8 cellular contexts compared by ENCODE assay signal in the genomic region with DNA sequence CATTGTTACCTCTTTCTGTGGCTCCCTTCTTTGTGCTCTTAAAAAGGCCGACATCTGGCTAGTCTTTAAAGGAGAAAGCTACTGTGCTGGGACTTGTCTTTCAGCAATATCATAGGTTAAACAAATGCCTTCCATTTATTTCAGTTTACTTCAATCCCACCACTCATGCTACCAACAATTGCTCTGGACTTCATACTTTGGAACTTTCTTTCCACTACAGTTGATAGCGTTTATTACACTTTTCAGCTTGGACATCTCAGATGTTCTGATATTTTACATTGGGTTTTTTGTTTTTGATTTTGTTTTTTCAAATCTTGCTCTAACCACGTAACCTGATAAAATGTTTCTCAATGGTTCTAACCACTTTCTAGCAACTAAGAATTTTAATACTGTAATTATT. TPM values are rescaled to one million over a fixed set of nuclear protein-coding genes. Genes with fewer than 3 reads are reported as not detected.
DNase-seq lines count a peak whose midpoint lies in the region; ATAC-seq, FAIRE-seq and TF ChIP-seq lines count a peak whose summit lies in the region.

No MANE protein-coding gene starts in this region.

- H3K9me3 ChIP-seq in OCI-LY3 (ENCODE audit: insufficient read depth, low read length) (no peaks in the 10 kb centered on the region), endothelial cell of umbilical vein (replicated peaks; ENCODE audit: control insufficient read depth, insufficient read depth, low read length) (no peaks in the 10 kb centered on the region), trophoblast cell (ENCODE audit: insufficient read depth, low read depth, low read length) (no peaks in the 10 kb centered on the region)

- peaks cover 5% of the 10 kb centered on the region; the same call in 1 of the 2 replicates for H3K27me3 ChIP-seq in OCI-LY3 (ENCODE audit: low read depth, low read length)
- H3K27me3 ChIP-seq in endothelial cell of umbilical vein (ENCODE audit: control insufficient read depth in 2 of 2, insufficient read depth in 2 of 2, low read length in 2 of 2), result no peaks in the 10 kb centered on the region
- H3K27me3 ChIP-seq in trophoblast cell (ENCODE audit: insufficient read depth, low read length), result no peaks in the 10 kb centered on the region

- TF ChIP-seq CTCF in OCI-LY3 (IDR thresholded peaks at IDR 0.05; ENCODE audit: low read depth, low read length) (no peak), endothelial cell of umbilical vein (IDR thresholded peaks at IDR 0.05; ENCODE audit: extremely low read depth in 1 of 2, insufficient read depth in 1 of 2, low read depth in 1 of 2, low read length in 2 of 2) (no peak)

- no peak for TF ChIP-seq POLR2A in endothelial cell of umbilical vein (IDR thresholded peaks at IDR 0.05; ENCODE audit: low read depth, low read length)

- no peak overlapping the region for H2BK12ac ChIP-seq in trophoblast cell (ENCODE audit: low read length)

- H3K79me2 ChIP-seq in OCI-LY3 (ENCODE audit: low read length) (no peaks in the 10 kb centered on the region; the same call in 1 of the 2 replicates), endothelial cell of umbilical vein (ENCODE audit: control insufficient read depth, insufficient read depth, low read length) (peaks cover 20% of the 10 kb centered on the region), trophoblast cell (ENCODE audit: control insufficient read depth, insufficient read depth, low read length, poor library complexity) (peaks cover 10% of the 10 kb centered on the region)

- H3K36me3 ChIP-seq in OCI-LY3 (replicated peaks; ENCODE audit: low read depth, low read length) (peaks cover 3% of the 10 kb centered on the region), endothelial cell of umbilical vein (ENCODE audit: control insufficient read depth in 2 of 2, extremely low read depth in 1 of 2, insufficient read depth in 2 of 2, low read length in 2 of 2) (no peaks in the 10 kb centered on the region), trophoblast cell (ENCODE audit: control insufficient read depth in 1 of 2, insufficient read depth in 2 of 2, low read length in 2 of 2) (no peaks in the 10 kb centered on the region)

- ATAC-seq in HG03442 (IDR thresholded peaks at IDR 0.05; ENCODE audit: unreplicated experiment), result no peak
- ATAC-seq in GM18517 (IDR thresholded peaks at IDR 0.05; ENCODE audit: unreplicated experiment), result no peak

- POLR2A ChIA-PET in endothelial cell of umbilical vein (lab: Charles Lee), result no interaction called here

- peaks cover 14% of the 10 kb centered on the region for H3K79me1 ChIP-seq in trophoblast cell (ENCODE audit: low read length)

- H3K4ac ChIP-seq in trophoblast cell (ENCODE audit: low read depth, low read length), result no peak overlapping the region

- dilution Hi-C loops in endothelial cell of umbilical vein (cut with MboI; ENCODE audit: extremely low pct_ligation_motif_present, low sequenced_read_pairs), result no loop called here

- H2AFZ ChIP-seq in OCI-LY3 (ENCODE audit: low read depth, low read length) (peak overlapping the region; percentile 86), endothelial cell of umbilical vein (ENCODE audit: low read depth, low read length) (peak overlapping the region; percentile 69), trophoblast cell (ENCODE audit: insufficient read depth, low read length, poor library complexity) (no peak overlapping the region)

- intact Hi-C loops in endothelial cell of umbilical vein (cut with micrococcal nuclease), result loop anchor here (1.0 to 10.0 kb wide), 10 partner anchors 15 to 1195 kb away; a partner anchor contains a TSS

- no peak overlapping the region for H3K23ac ChIP-seq in trophoblast cell (ENCODE audit: low read length)

- H3K18ac ChIP-seq in trophoblast cell (ENCODE audit: low read length), result no peak overlapping the region

- H3K27ac ChIP-seq in OCI-LY3 (ENCODE audit: low read length), result no peak overlapping the region
- H3K27ac ChIP-seq in endothelial cell of umbilical vein (ENCODE audit: insufficient read depth, low read depth, low read length), result no peak overlapping the region
- peak overlapping the region; percentile 63 for H3K27ac ChIP-seq in trophoblast cell (ENCODE audit: low read depth, low read length)

- no peak overlapping the region for H3K14ac ChIP-seq in trophoblast cell (ENCODE audit: low read length)

- H2AK5ac ChIP-seq in trophoblast cell (ENCODE audit: low read length), result no peak overlapping the region

- H2BK120ac ChIP-seq in trophoblast cell (ENCODE audit: insufficient read depth, low read length, poor library complexity), result no peak overlapping the region

- no peak overlapping the region for H4K91ac ChIP-seq in trophoblast cell (ENCODE audit: low read depth, low read length)

- H3K4me2 ChIP-seq in OCI-LY3 (ENCODE audit: low read length) (peak overlapping the region; percentile 88), endothelial cell of umbilical vein (ENCODE audit: insufficient read depth, low read length) (peak overlapping the region; percentile 91), trophoblast cell (ENCODE audit: low read length) (peak overlapping the region; percentile 64)

- no peak for FAIRE-seq in endothelial cell of umbilical vein (lab: Jason Lieb, UNC)

- H4K12ac ChIP-seq in trophoblast cell (ENCODE audit: low read depth, low read length), result no peak overlapping the region

- BruUV-seq in endothelial cell of umbilical vein (replicated peaks; lab: Mats Ljungman, UMichigan), result no TSS peak

- WGBS in trophoblast cell (ENCODE audit: extremely low coverage, insufficient coverage, insufficient read length), result no CpG with 5 or more reads among the region's 3 CpGs

- no peak overlapping the region for H2BK5ac ChIP-seq in trophoblast cell (ENCODE audit: low read depth, low read length, poor library complexity)

- H3K4me1 ChIP-seq in OCI-LY3 (ENCODE audit: low read length), result peaks cover 28% of the 10 kb centered on the region
- peaks cover 24% of the 10 kb centered on the region for H3K4me1 ChIP-seq in endothelial cell of umbilical vein (ENCODE audit: control insufficient read depth, extremely low read depth, insufficient read depth, low read length)
- peaks cover 0 to 2% of the 10 kb centered on the region in 2 experiments for H3K4me1 ChIP-seq in trophoblast cell (ENCODE audit: control insufficient read depth in 1 of 2, insufficient read depth in 2 of 2, low read length in 2 of 2)

- CTCF ChIA-PET in endothelial cell of umbilical vein (lab: Charles Lee), result interaction anchor here (1.0 to 1.1 kb wide), 2 partner anchors 9 to 336 kb away, joined by 3 read pairs; no protein-coding TSS in a partner anchor

- peak overlapping the region; percentile 53; the same call in 1 of the 2 replicates for H3K9ac ChIP-seq in OCI-LY3 (ENCODE audit: low read length)
- no peak overlapping the region for H3K9ac ChIP-seq in endothelial cell of umbilical vein (replicated peaks; ENCODE audit: extremely low read depth, insufficient read depth, low read length)
- no peak overlapping the region for H3K9ac ChIP-seq in trophoblast cell (ENCODE audit: low read length)

- no peak overlapping the region for H4K8ac ChIP-seq in trophoblast cell (ENCODE audit: low read depth, low read length)

- H4K20me1 ChIP-seq in OCI-LY3 (ENCODE audit: insufficient read depth, low read length), result no peaks in the 10 kb centered on the region; the same call in 1 of the 2 replicates
- no peaks in the 10 kb centered on the region for H4K20me1 ChIP-seq in endothelial cell of umbilical vein (replicated peaks; ENCODE audit: control insufficient read depth, extremely low read depth, insufficient read depth, low read length)

- H3K9me1 ChIP-seq in endothelial cell of umbilical vein (replicated peaks; ENCODE audit: control insufficient read depth, extremely low read depth, insufficient read depth, low read length), result no peaks in the 10 kb centered on the region

- DNase-seq in DMS 273 treated with DMSO at 0.1 percent for 48 hours (lab: John Stamatoyannopoulos, UW) (peak; percentile 26), endothelial cell of umbilical vein (ENCODE audit: low read depth, low spot score) (no peak), trophoblast cell (no peak), NCI-H510A (lab: John Stamatoyannopoulos, UW) (no peak)
- no peak for DNase-seq in activated CD4-positive, alpha-beta T cell treated with anti-CD3 and anti-CD28 coated beads, Interleukin-2, amount 50 U/mL, for 1 hour

- H3K4me3 ChIP-seq in OCI-LY3 (ENCODE audit: low read length), result peak overlapping the region; percentile 81
- H3K4me3 ChIP-seq in endothelial cell of umbilical vein (replicated peaks in 1 of 3; ENCODE audit: insufficient read depth in 1 of 3, low read depth in 1 of 3, low read length in 3 of 3), result peak overlapping the region; percentile 27 to 94 (median 60)
- no peak overlapping the region for H3K4me3 ChIP-seq in trophoblast cell (ENCODE audit: low read depth, low read length)

TF ChIP-seq in endothelial cell of umbilical vein, 7 proteins besides CTCF, POLR2A, EP300 and RAD21:
- TF ChIP-seq POLR2AphosphoS5 (IDR thresholded peaks at IDR 0.05; ENCODE audit: insufficient read depth, low read depth, low read length) (no peak), JUN (IDR thresholded peaks at IDR 0.05; ENCODE audit: borderline replicate concordance, insufficient read depth, insufficient read length, low read depth) (no peak), GATA2 (IDR thresholded peaks at IDR 0.05; ENCODE audit: insufficient read depth, insufficient read length, low read depth, low read length) (no peak), EZH2 (IDR thresholded peaks at IDR 0.05; ENCODE audit: borderline replicate concordance, low read depth, low read length, severe bottlenecking) (no peak), FOS (IDR thresholded peaks at IDR 0.05; ENCODE audit: borderline replicate concordance, insufficient read depth, low read length) (no peak), MYC (IDR thresholded peaks at IDR 0.05; ENCODE audit: low read depth, low read length) (no peak)
- TF ChIP-seq, protein P1, sequence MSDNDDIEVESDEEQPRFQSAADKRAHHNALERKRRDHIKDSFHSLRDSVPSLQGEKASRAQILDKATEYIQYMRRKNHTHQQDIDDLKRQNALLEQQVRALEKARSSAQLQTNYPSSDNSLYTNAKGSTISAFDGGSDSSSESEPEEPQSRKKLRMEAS (IDR thresholded peaks at IDR 0.05; ENCODE audit: insufficient read depth, insufficient read length), result no peak

RNA-seq across cellular contexts. Expression of a gene that starts 1.2 kb away (rescaled TPM):
- total RNA-seq in endothelial cell of umbilical vein, result 39.6 and 39.8 TPM in 2 replicates
- polyA plus RNA-seq in endothelial cell of umbilical vein, result 17.1 and 17.8 TPM in 2 replicates
- 13.2 and 15.4 TPM in 2 replicates for polyA plus RNA-seq in endothelial cell of umbilical vein (2011; cell fraction: cytosol; rRNA removed)
- 62.4 and 64.5 TPM in 2 replicates for polyA plus RNA-seq in endothelial cell of umbilical vein (2011; cell fraction: nucleus; rRNA removed)
- 19.5 and 22.0 TPM in 2 replicates for polyA plus RNA-seq in endothelial cell of umbilical vein (2012)
- 43.2 and 47.8 TPM in 2 replicates for polyA minus RNA-seq in endothelial cell of umbilical vein
- 2.6 TPM for polyA minus RNA-seq in endothelial cell of umbilical vein (2011; cell fraction: cytosol; rRNA and poly(A)+ RNA removed)
- polyA minus RNA-seq in endothelial cell of umbilical vein (2011; cell fraction: nucleus; rRNA and poly(A)+ RNA removed), result 139 and 164 TPM in 2 replicates
- 244 and 249 TPM in 2 replicates for polyA plus RNA-seq in trophoblast cell (2013)
